21 cellular contexts compared by ENCODE assay signal in the genomic region with DNA sequence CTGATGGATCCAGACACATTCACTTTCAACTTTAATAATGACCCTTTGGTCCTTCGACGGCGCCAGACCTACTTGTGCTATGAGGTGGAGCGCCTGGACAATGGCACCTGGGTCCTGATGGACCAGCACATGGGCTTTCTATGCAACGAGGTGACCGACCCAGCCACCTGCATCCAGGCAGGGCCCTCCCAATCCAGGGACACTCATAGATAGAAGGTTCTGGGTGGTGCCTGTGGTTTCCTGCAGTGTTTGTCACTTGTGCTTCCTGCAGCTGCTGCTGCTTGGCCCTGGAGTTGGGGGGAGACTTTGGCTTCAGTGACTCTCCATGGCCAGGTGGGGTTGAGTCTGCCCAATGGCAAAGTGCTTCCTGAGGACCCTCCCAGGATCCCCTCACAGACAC. TPM values are rescaled to one million over a fixed set of nuclear protein-coding genes. Genes with fewer than 3 reads are reported as not detected.
A peak's percentile ranks its signal among the peaks of the same experiment; 100 is the strongest.
DNase-seq lines count a peak whose midpoint lies in the region; ATAC-seq lines count a peak whose summit lies in the region.
"Had no signal": no experiment of that assay in that cellular context is flagged by ENCODE, and none has a peak within 500 bp of the region (broad histone marks: within the 10 kb centered on the region; RNA-seq: fewer than 3 reads in every experiment).

No MANE protein-coding gene starts in this region.

- intact Hi-C loops in activated naive CD4-positive, alpha-beta T cell treated with anti-CD3 and anti-CD28 coated beads for 36 hours (cut with micrococcal nuclease), result loop anchor here (10.0 kb wide), 1 partner anchor 285 kb away; the partner anchor contains the start of genes GTPBP1 and JOSD1

- CTCF ChIA-PET in activated naive CD4-positive, alpha-beta T cell treated with anti-CD3 and anti-CD28 coated beads for 36 hours (lab: Charles Lee), result no interaction called here
- CTCF ChIA-PET in activated CD8-positive, alpha-beta T cell treated with anti-CD3 and anti-CD28 coated beads, Interleukin-2, amount 10 ng/mL, durations not matched to agents 7 days and 5 days (lab: Charles Lee), result no interaction called here

- peak; percentile 58 for DNase-seq in activated naive CD4-positive, alpha-beta T cell treated with anti-CD3 and anti-CD28 coated beads for 36 hours
- DNase-seq in activated naive CD4-positive, alpha-beta T cell treated with anti-CD3 and anti-CD28 coated beads, Interleukin-2, amount 50 U/mL, for 72 hours (ENCODE audit: low spot score in 2 of 2), result no peak
- DNase-seq in activated CD8-positive, alpha-beta T cell treated with anti-CD3 and anti-CD28 coated beads, Interleukin-2, amount 10 ng/mL, durations not matched to agents 7 days and 5 days, result peak; percentile 48
- no peak for DNase-seq in AG20443 (ENCODE audit: low spot score)
- DNase-seq: activated naive CD8-positive, alpha-beta T cell treated with anti-CD3 and anti-CD28 coated beads for 36 hours; DMS79; glutamatergic neuron; left lung; NCI-H526 treated with DMSO at 0.1 percent for 48 hours; sigmoid colon; stimulated activated naive CD4-positive, alpha-beta T cell; SW 1271; thyroid gland had no signal

- no peak for ATAC-seq in activated naive CD4-positive, alpha-beta T cell treated with anti-CD3 and anti-CD28 coated beads, Interleukin-2, amount 50 U/mL, for 72 hours
- ATAC-seq in activated CD8-positive, alpha-beta T cell treated with anti-CD3 and anti-CD28 coated beads, Interleukin-2, amount 10 ng/mL, durations not matched to agents 7 days and 5 days, result no peak
- no peak for ATAC-seq in stimulated activated memory B cell treated with anti-CD40 and anti-IgM and Interleukin-4, amounts not matched to agents 10 μg/mL and 1 μg/mL and 100 μg/mL, for 72 hours
- ATAC-seq in GM19324 (IDR thresholded peaks at IDR 0.05; ENCODE audit: low FRiP score, unreplicated experiment), result no peak
- ATAC-seq: HCT116, left lung, Right ventricle myocardium inferior had no signal

- H3K4me1 Mint-ChIP-seq in activated naive CD4-positive, alpha-beta T cell treated with anti-CD3 and anti-CD28 coated beads for 36 hours (ENCODE audit: low read depth), result peaks cover 65% of the 10 kb centered on the region
- H3K4me1 Mint-ChIP-seq in activated CD8-positive, alpha-beta T cell treated with anti-CD3 and anti-CD28 coated beads, Interleukin-2, amount 10 ng/mL, durations not matched to agents 7 days and 5 days (ENCODE audit: low read depth), result peaks cover 54% of the 10 kb centered on the region
- H3K4me1 Mint-ChIP-seq in stimulated activated memory B cell treated with anti-CD40 and anti-IgM and Interleukin-4, amounts not matched to agents 10 μg/mL and 1 μg/mL and 100 μg/mL, for 72 hours, result peaks cover 43% of the 10 kb centered on the region

- H3K9me3 Mint-ChIP-seq in activated naive CD4-positive, alpha-beta T cell treated with anti-CD3 and anti-CD28 coated beads for 36 hours, result no peaks in the 10 kb centered on the region
- no peaks in the 10 kb centered on the region for H3K9me3 Mint-ChIP-seq in activated naive CD4-positive, alpha-beta T cell treated with anti-CD3 and anti-CD28 coated beads, Interleukin-2, amount 50 U/mL, for 72 hours
- no peaks in the 10 kb centered on the region for H3K9me3 Mint-ChIP-seq in activated CD8-positive, alpha-beta T cell treated with anti-CD3 and anti-CD28 coated beads, Interleukin-2, amount 10 ng/mL, durations not matched to agents 7 days and 5 days (ENCODE audit: insufficient read depth)
- no peaks in the 10 kb centered on the region for H3K9me3 Mint-ChIP-seq in stimulated activated memory B cell treated with anti-CD40 and anti-IgM and Interleukin-4, amounts not matched to agents 10 μg/mL and 1 μg/mL and 100 μg/mL, for 72 hours
- H3K9me3 Mint-ChIP-seq: activated naive CD8-positive, alpha-beta T cell treated with anti-CD3 and anti-CD28 coated beads for 36 hours; mesothelial cell of epicardium; nephron had no signal

- H3K27me3 Mint-ChIP-seq in activated naive CD4-positive, alpha-beta T cell treated with anti-CD3 and anti-CD28 coated beads for 36 hours (ENCODE audit: low read depth), result no peaks in the 10 kb centered on the region
- H3K27me3 Mint-ChIP-seq in activated CD8-positive, alpha-beta T cell treated with anti-CD3 and anti-CD28 coated beads, Interleukin-2, amount 10 ng/mL, durations not matched to agents 7 days and 5 days (ENCODE audit: low read depth), result peaks cover 8% of the 10 kb centered on the region
- peaks cover 23% of the 10 kb centered on the region for H3K27me3 Mint-ChIP-seq in stimulated activated memory B cell treated with anti-CD40 and anti-IgM and Interleukin-4, amounts not matched to agents 10 μg/mL and 1 μg/mL and 100 μg/mL, for 72 hours
- H3K27me3 Mint-ChIP-seq: activated naive CD8-positive, alpha-beta T cell treated with anti-CD3 and anti-CD28 coated beads for 36 hours had no signal

- H3K4me3 Mint-ChIP-seq in activated naive CD4-positive, alpha-beta T cell treated with anti-CD3 and anti-CD28 coated beads for 36 hours, result no peak overlapping the region
- no peak overlapping the region for H3K4me3 Mint-ChIP-seq in activated CD8-positive, alpha-beta T cell treated with anti-CD3 and anti-CD28 coated beads, Interleukin-2, amount 10 ng/mL, durations not matched to agents 7 days and 5 days
- no peak overlapping the region for H3K4me3 Mint-ChIP-seq in stimulated activated memory B cell treated with anti-CD40 and anti-IgM and Interleukin-4, amounts not matched to agents 10 μg/mL and 1 μg/mL and 100 μg/mL, for 72 hours
- H3K4me3 Mint-ChIP-seq: activated naive CD8-positive, alpha-beta T cell treated with anti-CD3 and anti-CD28 coated beads for 36 hours; mesothelial cell of epicardium; nephron had no signal

- no peak overlapping the region for H3K27ac Mint-ChIP-seq in activated naive CD4-positive, alpha-beta T cell treated with anti-CD3 and anti-CD28 coated beads for 36 hours
- H3K27ac Mint-ChIP-seq in activated naive CD4-positive, alpha-beta T cell treated with anti-CD3 and anti-CD28 coated beads, Interleukin-2, amount 50 U/mL, for 72 hours, result peak overlapping the region in 1 of 2 donors; percentile 9
- H3K27ac Mint-ChIP-seq in activated CD8-positive, alpha-beta T cell treated with anti-CD3 and anti-CD28 coated beads, Interleukin-2, amount 10 ng/mL, durations not matched to agents 7 days and 5 days, result peak overlapping the region; percentile 78
- peak overlapping the region; percentile 57 for H3K27ac Mint-ChIP-seq in stimulated activated memory B cell treated with anti-CD40 and anti-IgM and Interleukin-4, amounts not matched to agents 10 μg/mL and 1 μg/mL and 100 μg/mL, for 72 hours
- H3K27ac Mint-ChIP-seq: mesothelial cell of epicardium, nephron had no signal

- POLR2A ChIA-PET in activated CD8-positive, alpha-beta T cell treated with anti-CD3 and anti-CD28 coated beads, Interleukin-2, amount 10 ng/mL, durations not matched to agents 7 days and 5 days (lab: Charles Lee), result no interaction called here

- H3K36me3 Mint-ChIP-seq in activated naive CD4-positive, alpha-beta T cell treated with anti-CD3 and anti-CD28 coated beads for 36 hours (ENCODE audit: low read depth), result no peaks in the 10 kb centered on the region
- peaks cover 0 to under 1% of the 10 kb centered on the region in 2 donors for H3K36me3 Mint-ChIP-seq in activated naive CD4-positive, alpha-beta T cell treated with anti-CD3 and anti-CD28 coated beads, Interleukin-2, amount 50 U/mL, for 72 hours
- peaks cover 5% of the 10 kb centered on the region for H3K36me3 Mint-ChIP-seq in activated CD8-positive, alpha-beta T cell treated with anti-CD3 and anti-CD28 coated beads, Interleukin-2, amount 10 ng/mL, durations not matched to agents 7 days and 5 days (ENCODE audit: low read depth)
- H3K36me3 Mint-ChIP-seq in stimulated activated memory B cell treated with anti-CD40 and anti-IgM and Interleukin-4, amounts not matched to agents 10 μg/mL and 1 μg/mL and 100 μg/mL, for 72 hours, result no peaks in the 10 kb centered on the region
- H3K36me3 Mint-ChIP-seq: activated naive CD8-positive, alpha-beta T cell treated with anti-CD3 and anti-CD28 coated beads for 36 hours; mesothelial cell of epicardium had no signal

RNA-seq across cellular contexts. Expression of gene APOBEC3B, which starts 7.3 kb away (rescaled TPM):
- total RNA-seq in activated naive CD4-positive, alpha-beta T cell treated with anti-CD3 and anti-CD28 coated beads for 36 hours, result 1 to 10 TPM; 5.5 to 6.0 TPM
- total RNA-seq in activated naive CD4-positive, alpha-beta T cell treated with anti-CD3 and anti-CD28 coated beads, Interleukin-2, amount 50 U/mL, for 72 hours, result 1 to 10 TPM; 6.4 to 9.6 TPM
- total RNA-seq in activated CD8-positive, alpha-beta T cell treated with anti-CD3 and anti-CD28 coated beads, Interleukin-2, amount 10 ng/mL, durations not matched to agents 7 days and 5 days, result 10 to 100 TPM; 12.1 to 13.3 TPM

RNA-seq across cellular contexts. Expression of gene APOBEC3C, which starts 24.6 kb away (rescaled TPM):
- total RNA-seq in activated naive CD4-positive, alpha-beta T cell treated with anti-CD3 and anti-CD28 coated beads for 36 hours, result 10 to 100 TPM; 71.5 to 74.1 TPM
- total RNA-seq in activated naive CD4-positive, alpha-beta T cell treated with anti-CD3 and anti-CD28 coated beads, Interleukin-2, amount 50 U/mL, for 72 hours, result 100 to 1,000 TPM in 1 of 2 donors, 10 to 100 TPM in 1; 71.0 to 114 TPM
- total RNA-seq in activated CD8-positive, alpha-beta T cell treated with anti-CD3 and anti-CD28 coated beads, Interleukin-2, amount 10 ng/mL, durations not matched to agents 7 days and 5 days, result 100 to 1,000 TPM; 138 to 147 TPM

RNA-seq across cellular contexts. Expression of gene APOBEC3D, which starts 31.5 kb away (rescaled TPM):
- 10 to 100 TPM; 18.8 to 19.5 TPM for total RNA-seq in activated naive CD4-positive, alpha-beta T cell treated with anti-CD3 and anti-CD28 coated beads for 36 hours
- total RNA-seq in activated naive CD4-positive, alpha-beta T cell treated with anti-CD3 and anti-CD28 coated beads, Interleukin-2, amount 50 U/mL, for 72 hours, result 10 to 100 TPM; 16.0 to 27.2 TPM
- total RNA-seq in activated CD8-positive, alpha-beta T cell treated with anti-CD3 and anti-CD28 coated beads, Interleukin-2, amount 10 ng/mL, durations not matched to agents 7 days and 5 days, result 10 to 100 TPM; 49.1 to 51.5 TPM

RNA-seq across cellular contexts. Expression of gene APOBEC3A, which starts 32.1 kb away (rescaled TPM):
- not detected for total RNA-seq in activated naive CD4-positive, alpha-beta T cell treated with anti-CD3 and anti-CD28 coated beads for 36 hours
- not detected for total RNA-seq in activated naive CD4-positive, alpha-beta T cell treated with anti-CD3 and anti-CD28 coated beads, Interleukin-2, amount 50 U/mL, for 72 hours
- total RNA-seq in activated CD8-positive, alpha-beta T cell treated with anti-CD3 and anti-CD28 coated beads, Interleukin-2, amount 10 ng/mL, durations not matched to agents 7 days and 5 days, result not detected
- total RNA-seq: activated naive CD8-positive, alpha-beta T cell treated with anti-CD3 and anti-CD28 coated beads for 36 hours; fibroblast of lung; LHCN-M2; mesothelial cell of epicardium had no signal

RNA-seq across cellular contexts. Expression of gene APOBEC3F, which starts 51.2 kb away (rescaled TPM):
- 10 to 100 TPM; 12.3 to 12.4 TPM for total RNA-seq in activated naive CD4-positive, alpha-beta T cell treated with anti-CD3 and anti-CD28 coated beads for 36 hours
- total RNA-seq in activated naive CD4-positive, alpha-beta T cell treated with anti-CD3 and anti-CD28 coated beads, Interleukin-2, amount 50 U/mL, for 72 hours, result 10 to 100 TPM; 15.8 to 25.8 TPM
- 10 to 100 TPM; 43.1 to 48.8 TPM for total RNA-seq in activated CD8-positive, alpha-beta T cell treated with anti-CD3 and anti-CD28 coated beads, Interleukin-2, amount 10 ng/mL, durations not matched to agents 7 days and 5 days

Comparison
In these comparisons a context has a peak if more than half of its experiments do, and no peak if none do; other contexts are left out.
1. DNase-seq: peak in activated naive CD4-positive, alpha-beta T cell treated with anti-CD3 and anti-CD28 coated beads for 36 hours (single experiment) and activated CD8-positive, alpha-beta T cell treated with anti-CD3 and anti-CD28 coated beads, Interleukin-2, amount 10 ng/mL, durations not matched to agents 7 days and 5 days (single experiment); none in activated naive CD4-positive, alpha-beta T cell treated with anti-CD3 and anti-CD28 coated beads, Interleukin-2, amount 50 U/mL, for 72 hours (0 of 2) and AG20443 (single experiment).